Comparison of ENCODE assay signal across 21 cellular contexts in the genomic region with DNA sequence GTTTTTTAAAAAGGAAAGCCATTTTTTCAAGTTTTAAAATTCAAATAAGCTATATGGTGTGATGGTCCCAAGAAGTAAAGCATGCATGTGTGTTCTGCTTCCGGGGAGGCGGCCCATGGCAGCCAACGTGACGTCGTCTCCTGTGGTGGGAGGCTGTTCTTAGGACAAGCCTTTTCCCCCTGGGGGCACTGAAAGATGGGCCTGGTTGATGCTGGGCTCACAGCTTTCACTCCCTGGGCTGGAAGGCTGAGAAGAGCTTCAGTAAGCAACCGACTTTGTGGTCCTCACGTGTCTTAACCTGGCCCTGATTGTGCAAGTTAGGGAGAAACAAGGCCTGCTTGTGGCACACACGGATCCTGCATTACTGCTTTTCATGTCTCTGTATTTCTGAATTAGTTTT.
DNase-seq lines count a peak whose midpoint lies in the region; ATAC-seq and TF ChIP-seq lines count a peak whose summit lies in the region.
"Had no signal": no experiment of that assay in that cellular context is flagged by ENCODE, and none has a peak within 500 bp of the region (broad histone marks: within the 10 kb centered on the region; RNA-seq: fewer than 3 reads in every experiment).

No MANE protein-coding gene starts in this region.

- DNase-seq in GM23338 (ENCODE audit: low spot score) (no peak), islet precursor cell (peak; percentile 51)
- no peak for DNase-seq in effector memory CD4-positive, alpha-beta T cell
- no peak for DNase-seq in effector CD4-positive, alpha-beta T cell
- DNase-seq: ACHN; C1 segment of cervical spinal cord; CD8-positive, alpha-beta memory T cell; DMS53; EL; Karpas-422; NCI-H1048; NCI-H1436; NCI-H345; NCI-H524 treated with DMSO at 0.1 percent for 48 hours had no signal

- no peak for TF ChIP-seq CTCF in GM23338 (conservative IDR thresholded peaks at IDR 0.05; ENCODE audit: low read depth in 2 of 2)
- no peak for TF ChIP-seq CTCF in HEK293 (tag by site-specific recombination; IDR thresholded peaks at IDR 0.05)

- POLR2A ChIA-PET in HEK293 (lab: Yijun Ruan, JAX), result no interaction called here

- H3F3A ChIP-seq in GM23338 (replicated peaks; ENCODE audit: low read depth), result no peaks in the 10 kb centered on the region

- H4K20me1 ChIP-seq in GM23338 (replicated peaks; ENCODE audit: insufficient read depth), result no peaks in the 10 kb centered on the region

- CTCF ChIA-PET in HEK293 (lab: Yijun Ruan, JAX), result interaction anchor here (1.6 kb wide), 1 partner anchor 13 kb away, joined by 3 read pairs; no protein-coding TSS in a partner anchor

- H3K27ac Mint-ChIP-seq in GM23338, result no peak overlapping the region
- H3K27ac Mint-ChIP-seq: CD8-positive, alpha-beta memory T cell had no signal

- H3K4me3 ChIP-seq in GM23338 (no peak overlapping the region), HEK293 (ENCODE audit: low read depth, low read length) (no peak overlapping the region), stomach smooth muscle (ENCODE audit: low read length in 2 of 2) (no peak overlapping the region)
- no peak overlapping the region for H3K4me3 ChIP-seq in effector memory CD4-positive, alpha-beta T cell (ENCODE audit: insufficient read depth, low read depth, low read length, poor library complexity, severe bottlenecking)
- H3K4me3 ChIP-seq: MG63, SJSA1 had no signal

- peaks cover 4% of the 10 kb centered on the region for H3K27me3 Mint-ChIP-seq in GM23338 (ENCODE audit: insufficient read depth, low read depth, poor library complexity)

- no peak for ATAC-seq in GM23338
- no peak for ATAC-seq in GM21825 (IDR thresholded peaks at IDR 0.05; ENCODE audit: unreplicated experiment)

- H3K9ac ChIP-seq in stomach smooth muscle (ENCODE audit: low read length in 2 of 2), result no peak overlapping the region

- no peaks in the 10 kb centered on the region for H3K9me2 ChIP-seq in GM23338 (ENCODE audit: insufficient read depth)

- H3K9me3 Mint-ChIP-seq in GM23338, result no peaks in the 10 kb centered on the region
- H3K9me3 Mint-ChIP-seq: H9 had no signal

- H3K27ac ChIP-seq in GM23338 (ENCODE audit: low read depth) (no peak overlapping the region), HEK293 (ENCODE audit: extremely low read depth, low read depth, low read length) (no peak overlapping the region), stomach smooth muscle (ENCODE audit: low read length) (peak overlapping the region; percentile 95)
- no peak overlapping the region for H3K27ac ChIP-seq in effector memory CD4-positive, alpha-beta T cell (ENCODE audit: insufficient read depth, low read length, poor library complexity, severe bottlenecking)
- H3K27ac ChIP-seq: HL-60, SJSA1 had no signal

- no peaks in the 10 kb centered on the region for H3K79me2 ChIP-seq in GM23338 (replicated peaks; ENCODE audit: insufficient read depth)

- peaks cover 5% of the 10 kb centered on the region; the same call in 2 of the 3 replicates for H3K4me1 Mint-ChIP-seq in GM23338
- H3K4me1 Mint-ChIP-seq: CD8-positive, alpha-beta memory T cell had no signal

- peak overlapping the region; percentile 21 for H2AFZ ChIP-seq in GM23338

- H3K4me2 ChIP-seq in GM23338, result no peak overlapping the region

- H3K4me1 ChIP-seq in GM23338 (ENCODE audit: insufficient read depth) (no peaks in the 10 kb centered on the region), HEK293 (ENCODE audit: control insufficient read depth, insufficient read depth, low read length) (no peaks in the 10 kb centered on the region), stomach smooth muscle (ENCODE audit: control insufficient read depth, insufficient read depth, low read length) (peaks cover 27% of the 10 kb centered on the region)
- no peaks in the 10 kb centered on the region for H3K4me1 ChIP-seq in effector memory CD4-positive, alpha-beta T cell (ENCODE audit: control insufficient read depth, insufficient read depth, low read length, poor library complexity, severe bottlenecking)
- H3K4me1 ChIP-seq: SJSA1 had no signal

- H3K36me3 ChIP-seq in GM23338 (ENCODE audit: insufficient read depth) (no peaks in the 10 kb centered on the region), HEK293 (ENCODE audit: control insufficient read depth in 2 of 2, insufficient read depth in 1 of 2, low read length in 2 of 2) (no peaks in the 10 kb centered on the region), stomach smooth muscle (ENCODE audit: control insufficient read depth in 2 of 2, insufficient read depth in 2 of 2, low read length in 2 of 2) (peaks cover 3 to 8% of the 10 kb centered on the region in 2 donors)
- H3K36me3 ChIP-seq in effector memory CD4-positive, alpha-beta T cell (ENCODE audit: control insufficient read depth, insufficient read depth, low read length), result no peaks in the 10 kb centered on the region
- H3K36me3 ChIP-seq: MG63, SJSA1 had no signal

- H3K9me3 ChIP-seq in HEK293 (ENCODE audit: control insufficient read depth, insufficient read depth, low read depth, low read length) (no peaks in the 10 kb centered on the region), stomach smooth muscle (ENCODE audit: control insufficient read depth in 2 of 2, low read length in 2 of 2) (no peaks in the 10 kb centered on the region)
- no peaks in the 10 kb centered on the region for H3K9me3 ChIP-seq in effector memory CD4-positive, alpha-beta T cell (ENCODE audit: control insufficient read depth, low read length)
- H3K9me3 ChIP-seq: MG63 had no signal

- H3K27me3 ChIP-seq in GM23338 (ENCODE audit: insufficient read depth) (no peaks in the 10 kb centered on the region), stomach smooth muscle (ENCODE audit: control insufficient read depth in 1 of 2, insufficient read depth in 2 of 2, low read length in 2 of 2) (no peaks in the 10 kb centered on the region)
- H3K27me3 ChIP-seq in effector memory CD4-positive, alpha-beta T cell (replicated peaks; ENCODE audit: control insufficient read depth, insufficient read depth, low read length, poor library complexity, severe bottlenecking), result no peaks in the 10 kb centered on the region
- H3K27me3 ChIP-seq: MG63, SJSA1 had no signal

- no peak overlapping the region for H3K4me3 Mint-ChIP-seq in GM23338
- H3K4me3 Mint-ChIP-seq: CD8-positive, alpha-beta memory T cell; H9 had no signal

- H3K36me3 Mint-ChIP-seq in GM23338 (ENCODE audit: low read depth), result no peaks in the 10 kb centered on the region
- H3K36me3 Mint-ChIP-seq: CD8-positive, alpha-beta memory T cell had no signal

TF ChIP-seq in GM23338, 12 proteins besides CTCF, POLR2A, EP300 and RAD21 (continues in another document):
- TF ChIP-seq EZH2phosphoT487 (IDR thresholded peaks at IDR 0.05; ENCODE audit: unreplicated experiment) (no peak), STAT1 (IDR thresholded peaks at IDR 0.05; ENCODE audit: unreplicated experiment) (no peak), ZNF114 (CRISPR knock-in tag; IDR thresholded peaks at IDR 0.05) (no peak)
- TF ChIP-seq, protein P1, sequence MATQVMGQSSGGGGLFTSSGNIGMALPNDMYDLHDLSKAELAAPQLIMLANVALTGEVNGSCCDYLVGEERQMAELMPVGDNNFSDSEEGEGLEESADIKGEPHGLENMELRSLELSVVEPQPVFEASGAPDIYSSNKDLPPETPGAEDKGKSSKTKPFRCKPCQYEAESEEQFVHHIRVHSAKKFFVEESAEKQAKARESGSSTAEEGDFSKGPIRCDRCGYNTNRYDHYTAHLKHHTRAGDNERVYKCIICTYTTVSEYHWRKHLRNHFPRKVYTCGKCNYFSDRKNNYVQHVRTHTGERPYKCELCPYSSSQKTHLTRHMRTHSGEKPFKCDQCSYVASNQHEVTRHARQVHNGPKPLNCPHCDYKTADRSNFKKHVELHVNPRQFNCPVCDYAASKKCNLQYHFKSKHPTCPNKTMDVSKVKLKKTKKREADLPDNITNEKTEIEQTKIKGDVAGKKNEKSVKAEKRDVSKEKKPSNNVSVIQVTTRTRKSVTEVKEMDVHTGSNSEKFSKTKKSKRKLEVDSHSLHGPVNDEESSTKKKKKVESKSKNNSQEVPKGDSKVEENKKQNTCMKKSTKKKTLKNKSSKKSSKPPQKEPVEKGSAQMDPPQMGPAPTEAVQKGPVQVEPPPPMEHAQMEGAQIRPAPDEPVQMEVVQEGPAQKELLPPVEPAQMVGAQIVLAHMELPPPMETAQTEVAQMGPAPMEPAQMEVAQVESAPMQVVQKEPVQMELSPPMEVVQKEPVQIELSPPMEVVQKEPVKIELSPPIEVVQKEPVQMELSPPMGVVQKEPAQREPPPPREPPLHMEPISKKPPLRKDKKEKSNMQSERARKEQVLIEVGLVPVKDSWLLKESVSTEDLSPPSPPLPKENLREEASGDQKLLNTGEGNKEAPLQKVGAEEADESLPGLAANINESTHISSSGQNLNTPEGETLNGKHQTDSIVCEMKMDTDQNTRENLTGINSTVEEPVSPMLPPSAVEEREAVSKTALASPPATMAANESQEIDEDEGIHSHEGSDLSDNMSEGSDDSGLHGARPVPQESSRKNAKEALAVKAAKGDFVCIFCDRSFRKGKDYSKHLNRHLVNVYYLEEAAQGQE (IDR thresholded peaks at IDR 0.05; ENCODE audit: unreplicated experiment), result no peak

TF ChIP-seq in HEK293, 187 proteins besides CTCF, POLR2A, EP300 and RAD21:
- TF ChIP-seq ZNF341 (tag by site-specific recombination; IDR thresholded peaks at IDR 0.05; ENCODE audit: low read depth) (peak; percentile 41; the same call in 1 of the 2 replicates), ZNF558 (tag by site-specific recombination; IDR thresholded peaks at IDR 0.05) (no peak)
